In genomic region chr14:96194657-96195431, GRCh38 we compare ENCODE assay signal across 1 cellular context.
TF ChIP-seq lines count a peak whose summit lies in the region.

No MANE protein-coding gene starts in this region.

TF ChIP-seq in GM12878, 131 proteins besides CTCF, POLR2A, EP300 and RAD21 (continued from another document):
- TF ChIP-seq BCLAF1 (IDR thresholded peaks at IDR 0.05), result no peak
- no peak for TF ChIP-seq E2F4 (IDR thresholded peaks at IDR 0.05; ENCODE audit: low read depth, low read length)
